In the genomic region with DNA sequence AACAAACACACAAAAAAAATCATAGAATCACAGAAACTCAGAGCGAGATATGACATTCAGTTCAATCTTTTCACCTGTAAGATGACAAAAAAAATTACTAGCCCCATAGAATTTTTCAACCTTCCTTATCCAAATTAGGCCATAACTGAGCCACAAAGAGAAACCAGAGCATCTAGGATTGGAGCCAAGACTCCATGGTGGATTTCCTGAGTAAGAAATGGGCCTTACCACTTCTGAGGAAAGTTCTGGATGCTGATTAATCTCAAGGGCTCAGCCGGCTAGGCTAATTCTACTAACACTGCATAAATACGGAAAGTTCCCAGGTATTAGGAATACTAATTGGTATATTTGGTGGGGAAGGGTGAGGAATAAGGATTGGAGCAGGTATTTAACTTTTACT, we compare ENCODE assay signal across 25 cellular contexts. TPM values are rescaled to one million over a fixed set of nuclear protein-coding genes. Genes with fewer than 3 reads are reported as not detected.
"Had no signal": no experiment of that assay in that cellular context is flagged by ENCODE, and none has a peak within 500 bp of the region (broad histone marks: within the 10 kb centered on the region; RNA-seq: fewer than 3 reads in every experiment).

No MANE protein-coding gene starts in this region.

- DNase-seq: activated CD4-positive, alpha-beta T cell treated with anti-CD3 and anti-CD28 coated beads, Interleukin-2, amount 50 U/mL, for 1 hour; activated CD8-positive, alpha-beta memory T cell treated with anti-CD3 and anti-CD28 coated beads for 24 hours; activated naive CD4-positive, alpha-beta T cell treated with anti-CD3 and anti-CD28 coated beads, Interleukin-2, amount 50 U/mL, for 16 hours; brain microvascular endothelial cell; dorsolateral prefrontal cortex; endodermal cell; kidney; left ventricle myocardium inferior; natural killer cell; retina; stimulated activated CD4-positive, alpha-beta T cell treated with anti-CD3 and anti-CD28 coated beads, Interleukin-4, amount 100 ng/mL, for 1 hour; stimulated activated naive B cell treated with anti-CD40 and anti-IgM and Interleukin-4, amounts not matched to agents 10 μg/mL and 1 μg/mL and 100 μg/mL, for 72 hours; substantia nigra; T-cell; T1000; trophoblast cell had no signal

- H3K4me3 ChIP-seq: dorsolateral prefrontal cortex, hepatocyte, left ventricle myocardium inferior had no signal

- H3K4me1 ChIP-seq: left ventricle myocardium inferior had no signal

- H3K36me3 ChIP-seq: brain microvascular endothelial cell, left ventricle myocardium inferior had no signal

- ATAC-seq: activated CD4-positive, CD25-positive, alpha-beta regulatory T cell treated with anti-CD3 and anti-CD28 coated beads, Interleukin-2, amount 50 U/mL, for 24 hours; natural killer cell; stimulated activated naive B cell treated with anti-CD40 and anti-IgM and Interleukin-4, amounts not matched to agents 10 μg/mL and 1 μg/mL and 100 μg/mL, for 72 hours; T-cell had no signal

- H3K9me3 ChIP-seq: left ventricle myocardium inferior, neutrophil had no signal

- H3K27ac ChIP-seq: brain microvascular endothelial cell, dorsolateral prefrontal cortex, hepatocyte, left ventricle myocardium inferior, neutrophil had no signal

RNA-seq across cellular contexts. Expression of a gene that starts 16.8 kb away (rescaled TPM):
- total RNA-seq: chondrocyte, dorsolateral prefrontal cortex, endodermal cell, epithelial cell of proximal tubule, fibroblast of villous mesenchyme, glomerular endothelial cell, hepatocyte, kidney, left ventricle myocardium inferior, mononuclear cell, natural killer cell, T-cell had no signal
- polyA plus RNA-seq: hepatocyte had no signal

RNA-seq across cellular contexts. Expression of a gene that starts 32.4 kb away (rescaled TPM):
- total RNA-seq: chondrocyte, endodermal cell, fibroblast of villous mesenchyme, glomerular endothelial cell, left ventricle myocardium inferior, natural killer cell, skeletal muscle tissue, T-cell had no signal

RNA-seq across cellular contexts. Expression of a gene that starts 59.5 kb away (rescaled TPM):
- total RNA-seq: chondrocyte, endodermal cell, epithelial cell of proximal tubule, fibroblast of villous mesenchyme, glomerular endothelial cell, left ventricle myocardium inferior, skeletal muscle tissue, T-cell had no signal
- polyA plus RNA-seq: hepatocyte had no signal
